ENCODE assay signal across 25 cellular contexts in genomic region chr10:13740416-13740815, GRCh38.
"Had no signal": no experiment of that assay in that cellular context is flagged by ENCODE, and none has a peak within 500 bp of the region (broad histone marks: within the 10 kb centered on the region; RNA-seq: fewer than 3 reads in every experiment).

No MANE protein-coding gene starts in this region.

- H3K9me3 Mint-ChIP-seq: activated CD4-positive, alpha-beta T cell treated with anti-CD3 and anti-CD28 coated beads, Interleukin-2, amount 10 ng/mL, durations not matched to agents 24 days and 14 days; activated CD8-positive, alpha-beta T cell treated with anti-CD3 and anti-CD28 coated beads for 36 hours; activated naive CD4-positive, alpha-beta T cell treated with anti-CD3 and anti-CD28 coated beads, Interleukin-2, amount 50 U/mL, for 24 hours; activated naive CD8-positive, alpha-beta T cell treated with anti-CD3 and anti-CD28 coated beads, Interleukin-2, amount 10 ng/mL, durations not matched to agents 7 days and 5 days; activated T-cell treated with anti-CD3 and anti-CD28 coated beads, Interleukin-2, amount 50 U/mL, for 72 hours; activated T-helper 17 cell treated with anti-CD3 and anti-CD28 coated beads, Interleukin-2, amount 50 U/mL, for 72 hours had no signal

- H3K4me3 ChIP-seq: ascending aorta, cardiac muscle cell, SJCRH30, SK-N-MC had no signal

- H3K4me3 Mint-ChIP-seq: activated CD4-positive, alpha-beta T cell treated with anti-CD3 and anti-CD28 coated beads, Interleukin-2, amount 10 ng/mL, durations not matched to agents 24 days and 14 days; activated CD8-positive, alpha-beta T cell treated with anti-CD3 and anti-CD28 coated beads for 36 hours; activated naive CD4-positive, alpha-beta T cell treated with anti-CD3 and anti-CD28 coated beads, Interleukin-2, amount 50 U/mL, for 24 hours; activated naive CD8-positive, alpha-beta T cell treated with anti-CD3 and anti-CD28 coated beads, Interleukin-2, amount 10 ng/mL, durations not matched to agents 7 days and 5 days; activated T-cell treated with anti-CD3 and anti-CD28 coated beads, Interleukin-2, amount 50 U/mL, for 72 hours; activated T-helper 17 cell treated with anti-CD3 and anti-CD28 coated beads, Interleukin-2, amount 50 U/mL, for 72 hours had no signal

- DNase-seq: activated CD4-positive, alpha-beta T cell treated with anti-CD3 and anti-CD28 coated beads, Interleukin-2, amount 10 ng/mL, durations not matched to agents 24 days and 14 days; activated CD4-positive, alpha-beta T cell treated with anti-CD3 and anti-CD28 coated beads, Interleukin-2, amount 50 U/mL, for 4 hours; activated CD8-positive, alpha-beta T cell treated with anti-CD3 and anti-CD28 coated beads for 36 hours; activated gamma-delta T cell; activated naive CD4-positive, alpha-beta T cell treated with Interleukin-2 at 50 U/mL for 16 hours; activated naive CD8-positive, alpha-beta T cell treated with anti-CD3 and anti-CD28 coated beads, Interleukin-2, amount 10 ng/mL, durations not matched to agents 7 days and 5 days; activated T-cell treated with anti-CD3 and anti-CD28 coated beads, Interleukin-2, amount 50 U/mL, for 1 hour; activated T-cell treated with anti-CD3 and anti-CD28 coated beads, Interleukin-2, amount 50 U/mL, for 72 hours; amygdala; NCI-H1092 treated with DMSO at 0.1 percent for 48 hours; NCI-H1417; NCI-H146; NCI-H187; NCI-H2081; NCI-H226; NCI-H524 treated with DMSO at 0.1 percent for 48 hours; SHP77; SJCRH30; WERI-Rb-1 had no signal

- H3K36me3 Mint-ChIP-seq: activated naive CD4-positive, alpha-beta T cell treated with anti-CD3 and anti-CD28 coated beads, Interleukin-2, amount 50 U/mL, for 24 hours; activated naive CD8-positive, alpha-beta T cell treated with anti-CD3 and anti-CD28 coated beads, Interleukin-2, amount 10 ng/mL, durations not matched to agents 7 days and 5 days had no signal

- H3K27ac Mint-ChIP-seq: activated CD4-positive, alpha-beta T cell treated with anti-CD3 and anti-CD28 coated beads, Interleukin-2, amount 10 ng/mL, durations not matched to agents 24 days and 14 days; activated CD8-positive, alpha-beta T cell treated with anti-CD3 and anti-CD28 coated beads for 36 hours; activated naive CD4-positive, alpha-beta T cell treated with anti-CD3 and anti-CD28 coated beads, Interleukin-2, amount 50 U/mL, for 24 hours; activated naive CD8-positive, alpha-beta T cell treated with anti-CD3 and anti-CD28 coated beads, Interleukin-2, amount 10 ng/mL, durations not matched to agents 7 days and 5 days; activated T-cell treated with anti-CD3 and anti-CD28 coated beads, Interleukin-2, amount 50 U/mL, for 72 hours; activated T-helper 17 cell treated with anti-CD3 and anti-CD28 coated beads, Interleukin-2, amount 50 U/mL, for 72 hours had no signal

- H3K27ac ChIP-seq: ascending aorta, cardiac muscle cell, SJCRH30, SK-N-MC, WERI-Rb-1 had no signal

- H3K27me3 ChIP-seq: ascending aorta, cardiac muscle cell, SJCRH30 had no signal

- H3K4me1 Mint-ChIP-seq: activated T-helper 17 cell treated with anti-CD3 and anti-CD28 coated beads, Interleukin-2, amount 50 U/mL, for 72 hours had no signal

- H3K4me1 ChIP-seq: ascending aorta had no signal

- H3K9me3 ChIP-seq: ascending aorta, SJCRH30 had no signal

- H3K36me3 ChIP-seq: cardiac muscle cell, SJCRH30, WERI-Rb-1 had no signal

- ATAC-seq: activated CD8-positive, alpha-beta T cell treated with anti-CD3 and anti-CD28 coated beads for 36 hours; activated T-cell treated with anti-CD3 and anti-CD28 coated beads, Interleukin-2, amount 50 U/mL, for 72 hours; activated T-helper 17 cell treated with anti-CD3 and anti-CD28 coated beads, Interleukin-2, amount 50 U/mL, for 72 hours; Panc1 had no signal
